8 cellular contexts compared by ENCODE assay signal in the genomic region with DNA sequence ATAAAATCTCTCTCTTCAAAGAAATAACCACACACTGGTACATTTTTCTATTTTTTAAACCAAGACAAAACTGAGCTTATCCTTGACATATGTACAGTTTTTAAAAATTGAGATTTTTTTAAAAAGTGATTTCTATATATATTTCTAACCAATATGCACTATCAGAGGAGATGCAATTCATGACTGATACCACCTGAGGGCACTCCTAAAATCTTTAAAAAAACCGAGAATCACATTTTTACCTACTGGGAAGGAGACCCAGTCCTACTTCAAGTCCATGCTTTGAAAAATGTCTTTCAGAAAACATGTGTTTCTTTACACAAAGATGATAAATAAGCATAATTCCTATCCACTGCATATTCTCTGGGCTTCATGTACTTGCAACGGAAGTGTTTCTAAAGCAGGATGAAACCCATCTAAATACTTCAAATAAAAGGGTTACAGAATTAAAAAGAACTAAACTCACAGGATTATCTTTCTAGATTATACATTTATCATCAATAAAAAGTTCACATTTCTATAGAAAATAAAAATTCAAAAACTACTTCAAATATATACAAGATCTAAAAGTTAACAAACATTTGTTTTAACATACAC.
DNase-seq lines count a peak whose midpoint lies in the region; ATAC-seq and TF ChIP-seq lines count a peak whose summit lies in the region.

No MANE protein-coding gene starts in this region.

- no peaks in the 10 kb centered on the region for H3K4me1 ChIP-seq in HCT116 (ENCODE audit: control insufficient read depth in 1 of 2, insufficient read depth in 2 of 2, low read length in 2 of 2)

- no peaks in the 10 kb centered on the region for H3K9me3 ChIP-seq in HCT116 (ENCODE audit: control insufficient read depth in 1 of 2, insufficient read depth in 1 of 2, low read depth in 1 of 2, low read length in 2 of 2)

- CTCF ChIA-PET in HCT116 (lab: Charles Lee): interaction anchor here (1.3 to 1.5 kb wide), 2 partner anchors 9 to 15 kb away, joined by 3 to 4 read pairs; no protein-coding TSS in a partner anchor

- H3K27me3 ChIP-seq in HCT116 (ENCODE audit: insufficient read depth, low read length): no peaks in the 10 kb centered on the region

- no peaks in the 10 kb centered on the region for H4K20me1 ChIP-seq in HCT116 (ENCODE audit: insufficient read depth)

- no peaks in the 10 kb centered on the region for H3K36me3 ChIP-seq in HCT116 (ENCODE audit: control insufficient read depth in 1 of 2, insufficient read depth in 2 of 2, low read length in 2 of 2)

- TF ChIP-seq RAD21 in HCT116 (IDR thresholded peaks at IDR 0.05; ENCODE audit: low read depth): peak; percentile 70

- no peaks in the 10 kb centered on the region for H3K9me2 ChIP-seq in HCT116 (ENCODE audit: insufficient read depth)

- TF ChIP-seq CTCF in AG10803 (conservative IDR thresholded peaks at IDR 0.05; ENCODE audit: low read length) (peak; percentile 74), HCT116 (IDR thresholded peaks at IDR 0.05 in 2 of 3, conservative IDR thresholded peaks at IDR 0.05 in 1 of 3; ENCODE audit: borderline replicate concordance in 1 of 3, insufficient read depth in 1 of 3, low read depth in 2 of 3, low read length in 2 of 3) (peak; percentile 54 to 62 (median 61); a peak in 5 of 6 replicates)

- H3K4me3 ChIP-seq in AG10803 (ENCODE audit: low read length) (no peak overlapping the region), HCT116 (replicated peaks in 1 of 2; ENCODE audit: low read depth in 1 of 2, low read length in 2 of 2) (no peak overlapping the region)

- H2AFZ ChIP-seq in HCT116 (ENCODE audit: low read depth, low read length, poor library complexity, severe bottlenecking): no peak overlapping the region

- TF ChIP-seq POLR2A in HCT116 (IDR thresholded peaks at IDR 0.05; ENCODE audit: borderline replicate concordance, extremely low read depth, insufficient read depth, insufficient read length): no peak

- DNase-seq in AG10803 (ENCODE audit: low read depth): peak; percentile 46
- DNase-seq in HCT116 (ENCODE audit: low read depth, low spot score): peak; percentile 18
- DNase-seq in glomerular endothelial cell (ENCODE audit: extremely low read depth, low read depth, low spot score): peak; percentile 16
- DNase-seq in superior temporal gyrus (ENCODE audit: extremely low spot score): peak; percentile 80
- no peak for DNase-seq in GOT3 (lab: John Stamatoyannopoulos, UW)

- BruUV-seq in HCT116 (replicated peaks; lab: Mats Ljungman, UMichigan): no TSS peak

- POLR2A ChIA-PET in HCT116 (lab: Charles Lee): no interaction called here

- H3K79me2 ChIP-seq in HCT116 (ENCODE audit: insufficient read depth, low read length): no peaks in the 10 kb centered on the region; the same call in 1 of the 2 replicates

- RAD21 ChIA-PET in HCT116 (lab: Charles Lee; ENCODE audit: low non-redundant PET in 1 of 2, low total read pairs in 2 of 2, uncharacterized antibody in 2 of 2, unreplicated experiment in 2 of 2): no interaction called here

- no peak overlapping the region for H3K27ac ChIP-seq in HCT116 (ENCODE audit: low read depth, low read length)

- no peak overlapping the region for H3K4me2 ChIP-seq in HCT116 (ENCODE audit: low read length)

- ATAC-seq in HCT116 (peak; percentile 54; the same call in 1 of the 2 replicates), SK-N-SH treated with all-trans-retinoic acid at 6 μM for 48 hours (peak; percentile 72), GM21737 (IDR thresholded peaks at IDR 0.05; ENCODE audit: unreplicated experiment) (no peak), HG02970 (IDR thresholded peaks at IDR 0.05; ENCODE audit: low FRiP score, unreplicated experiment) (no peak)

- no peak overlapping the region for H3K9ac ChIP-seq in HCT116 (ENCODE audit: low read length)

- intact Hi-C loops in HCT116 (cut with micrococcal nuclease): loop anchor here (1.0 to 10.0 kb wide), 3 partner anchors 100 to 290 kb away; a partner anchor contains a TSS

TF ChIP-seq in HCT116, 20 proteins besides CTCF, POLR2A, EP300 and RAD21:
- no peak for TF ChIP-seq ZNF274 (IDR thresholded peaks at IDR 0.05; ENCODE audit: low read depth, low read length)
- no peak for TF ChIP-seq ZFX (IDR thresholded peaks at IDR 0.05)
- no peak for TF ChIP-seq JUND (IDR thresholded peaks at IDR 0.05)
- no peak for TF ChIP-seq POLR2AphosphoS5 (IDR thresholded peaks at IDR 0.05; ENCODE audit: low read depth, low read length)
- TF ChIP-seq EZH2 (IDR thresholded peaks at IDR 0.05): no peak
- TF ChIP-seq CBX3 (IDR thresholded peaks at IDR 0.05; ENCODE audit: low read depth): no peak
- TF ChIP-seq SIN3A (IDR thresholded peaks at IDR 0.05; ENCODE audit: low read depth): no peak
- TF ChIP-seq, protein P1, sequence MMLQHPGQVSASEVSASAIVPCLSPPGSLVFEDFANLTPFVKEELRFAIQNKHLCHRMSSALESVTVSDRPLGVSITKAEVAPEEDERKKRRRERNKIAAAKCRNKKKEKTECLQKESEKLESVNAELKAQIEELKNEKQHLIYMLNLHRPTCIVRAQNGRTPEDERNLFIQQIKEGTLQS (IDR thresholded peaks at IDR 0.05): no peak
- TF ChIP-seq, protein P2, sequence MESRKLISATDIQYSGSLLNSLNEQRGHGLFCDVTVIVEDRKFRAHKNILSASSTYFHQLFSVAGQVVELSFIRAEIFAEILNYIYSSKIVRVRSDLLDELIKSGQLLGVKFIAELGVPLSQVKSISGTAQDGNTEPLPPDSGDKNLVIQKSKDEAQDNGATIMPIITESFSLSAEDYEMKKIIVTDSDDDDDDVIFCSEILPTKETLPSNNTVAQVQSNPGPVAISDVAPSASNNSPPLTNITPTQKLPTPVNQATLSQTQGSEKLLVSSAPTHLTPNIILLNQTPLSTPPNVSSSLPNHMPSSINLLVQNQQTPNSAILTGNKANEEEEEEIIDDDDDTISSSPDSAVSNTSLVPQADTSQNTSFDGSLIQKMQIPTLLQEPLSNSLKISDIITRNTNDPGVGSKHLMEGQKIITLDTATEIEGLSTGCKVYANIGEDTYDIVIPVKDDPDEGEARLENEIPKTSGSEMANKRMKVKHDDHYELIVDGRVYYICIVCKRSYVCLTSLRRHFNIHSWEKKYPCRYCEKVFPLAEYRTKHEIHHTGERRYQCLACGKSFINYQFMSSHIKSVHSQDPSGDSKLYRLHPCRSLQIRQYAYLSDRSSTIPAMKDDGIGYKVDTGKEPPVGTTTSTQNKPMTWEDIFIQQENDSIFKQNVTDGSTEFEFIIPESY (IDR thresholded peaks at IDR 0.05; ENCODE audit: extremely low read depth, insufficient replicate concordance, low read length): no peak

TF ChIP-seq in SK-N-SH treated with all-trans-retinoic acid at 6 μM for 48 hours, 23 proteins besides CTCF, POLR2A, EP300 and RAD21:
- TF ChIP-seq ZC3H10 (CRISPR knock-in tag; IDR thresholded peaks at IDR 0.05) (0 out of 2 replicates have a peak, but pooled peaks have one; percentile 24), PPARA (CRISPR knock-in tag; IDR thresholded peaks at IDR 0.05; ENCODE audit: borderline replicate concordance) (no peak)
TF ChIP-seq in SK-N-SH treated with all-trans-retinoic acid at 6 μM for 48 hours: peak in this region for 1.

Comparison
In these comparisons a context has a peak if more than half of its experiments do, and no peak if none do; other contexts are left out.
1. ATAC-seq: peak in HCT116 (single experiment) and SK-N-SH treated with all-trans-retinoic acid at 6 μM for 48 hours (single experiment); none in GM21737 (single experiment) and HG02970 (single experiment).